10 cellular contexts compared by ENCODE assay signal in the genomic region with DNA sequence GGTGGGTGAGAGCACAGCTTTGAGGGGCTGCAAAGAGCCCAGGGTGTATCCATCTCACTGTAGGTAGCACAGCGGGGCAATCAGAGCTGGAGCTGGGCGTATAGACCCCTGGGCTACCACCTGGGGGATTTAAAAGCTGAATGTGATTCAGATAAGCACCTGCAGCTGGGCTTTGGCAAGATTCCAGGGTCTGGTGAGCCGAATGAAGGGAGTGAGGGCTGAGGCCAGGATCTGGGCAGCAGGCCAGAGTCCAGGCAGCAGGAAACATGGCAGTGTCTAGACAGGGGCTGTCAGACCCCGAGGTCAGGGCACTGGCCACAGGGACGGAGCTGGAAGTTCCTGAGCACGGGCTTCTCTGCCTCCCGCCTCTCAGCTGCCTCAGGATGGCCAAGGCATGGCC. TPM values are rescaled to one million over a fixed set of nuclear protein-coding genes. Genes with fewer than 3 reads are reported as not detected.
DNase-seq lines count a peak whose midpoint lies in the region; ATAC-seq and TF ChIP-seq lines count a peak whose summit lies in the region.
"Had no signal": no experiment of that assay in that cellular context is flagged by ENCODE, and none has a peak within 500 bp of the region (broad histone marks: within the 10 kb centered on the region; RNA-seq: fewer than 3 reads in every experiment).

No MANE protein-coding gene starts in this region.

- no peak overlapping the region for H3K4me3 Mint-ChIP-seq in activated naive CD8-positive, alpha-beta T cell treated with anti-CD3 and anti-CD28 coated beads, Interleukin-2, amount 50 U/mL, for 24 hours
- no peak overlapping the region for H3K4me3 Mint-ChIP-seq in nephron progenitor cell

- H3K27me3 Mint-ChIP-seq in activated naive CD8-positive, alpha-beta T cell treated with anti-CD3 and anti-CD28 coated beads, Interleukin-2, amount 50 U/mL, for 24 hours, result peaks cover 18% of the 10 kb centered on the region
- H3K27me3 Mint-ChIP-seq in nephron progenitor cell (ENCODE audit: low read depth, poor library complexity), result peaks cover 19% of the 10 kb centered on the region

- WGBS in heart right ventricle, 2 donors, result 34 to 36% methylated on average over 7 of the region's 7 CpGs
- 40 to 42% methylated on average over 7 of the region's 7 CpGs for WGBS in testis, 2 donors

- H3K9me3 ChIP-seq in SJCRH30 (replicated peaks), result no peaks in the 10 kb centered on the region
- no peaks in the 10 kb centered on the region for H3K9me3 ChIP-seq in heart right ventricle
- H3K9me3 ChIP-seq in testis, result no peaks in the 10 kb centered on the region

- H3K9me3 Mint-ChIP-seq in activated naive CD8-positive, alpha-beta T cell treated with anti-CD3 and anti-CD28 coated beads, Interleukin-2, amount 50 U/mL, for 24 hours, result no peaks in the 10 kb centered on the region
- H3K9me3 Mint-ChIP-seq in nephron progenitor cell, result no peaks in the 10 kb centered on the region

- DNase-seq in NCI-H2227 (lab: John Stamatoyannopoulos, UW; ENCODE audit: unreplicated experiment), result peak; percentile 39
- no peak for DNase-seq in NCI-H2227 treated with DMSO at 0.1 percent for 48 hours (lab: John Stamatoyannopoulos, UW)
- peak; percentile 84 to 87 for DNase-seq in SJCRH30
- DNase-seq in heart right ventricle, result peak; percentile 53
- DNase-seq in testis, result peak; percentile 88
- DNase-seq in activated naive CD8-positive, alpha-beta T cell treated with anti-CD3 and anti-CD28 coated beads, Interleukin-2, amount 50 U/mL, for 24 hours, result no peak
- DNase-seq in nephron progenitor cell, result no peak
- no peak for DNase-seq in posterior cingulate gyrus
- DNase-seq: stimulated activated naive CD4-positive, alpha-beta T cell treated with Interleukin-2 at 50 U/mL for 16 hours; T-helper 1 cell had no signal

- no peaks in the 10 kb centered on the region for H3K36me3 Mint-ChIP-seq in activated naive CD8-positive, alpha-beta T cell treated with anti-CD3 and anti-CD28 coated beads, Interleukin-2, amount 50 U/mL, for 24 hours (ENCODE audit: low read depth)
- H3K36me3 Mint-ChIP-seq in nephron progenitor cell (ENCODE audit: low read depth), result no peaks in the 10 kb centered on the region

- H3K27me3 ChIP-seq in SJCRH30 (no peaks in the 10 kb centered on the region), heart right ventricle (no peaks in the 10 kb centered on the region), testis (no peaks in the 10 kb centered on the region)

- H3K27ac ChIP-seq in SJCRH30 (peak overlapping the region; percentile 21), heart right ventricle (peak overlapping the region in 3 of 10 donors; percentile 22 to 86 (median 37)), testis (peak overlapping the region; percentile 25 to 80)

- intact Hi-C loops in heart right ventricle (cut with DNase I) (no loop called here), testis (cut with DNase I; ENCODE audit: low total_unique reads) (no loop called here), posterior cingulate gyrus (cut with DNase I) (no loop called here)

- H3K36me3 ChIP-seq in SJCRH30 (no peaks in the 10 kb centered on the region), heart right ventricle (peaks cover 0 to 3% (median 0%) of the 10 kb centered on the region in 9 donors), testis (ENCODE audit: low read depth, missing control alignments) (no peaks in the 10 kb centered on the region)

- H3K4me1 ChIP-seq in SJCRH30 (peaks cover 33% of the 10 kb centered on the region), heart right ventricle (peaks cover 29 to 57% (median 51%) of the 10 kb centered on the region in 9 donors), testis (peaks cover 39% of the 10 kb centered on the region)

- ATAC-seq in heart right ventricle, result peak in 5 of 8 donors; percentile 6 to 44 (median 19)
- ATAC-seq in activated naive CD8-positive, alpha-beta T cell treated with anti-CD3 and anti-CD28 coated beads, Interleukin-2, amount 50 U/mL, for 24 hours, result no peak

- no peak for TF ChIP-seq POLR2A in testis (IDR thresholded peaks at IDR 0.05)

- no peak for TF ChIP-seq CTCF in heart right ventricle (IDR thresholded peaks at IDR 0.05)
- no peak for TF ChIP-seq CTCF in testis (IDR thresholded peaks at IDR 0.05)
- TF ChIP-seq CTCF in nephron progenitor cell (IDR thresholded peaks at IDR 0.05), result no peak

- H3K4me1 Mint-ChIP-seq in activated naive CD8-positive, alpha-beta T cell treated with anti-CD3 and anti-CD28 coated beads, Interleukin-2, amount 50 U/mL, for 24 hours, result no peaks in the 10 kb centered on the region
- H3K4me1 Mint-ChIP-seq in nephron progenitor cell, result peaks cover 17% of the 10 kb centered on the region

- no peak overlapping the region for H3K27ac Mint-ChIP-seq in activated naive CD8-positive, alpha-beta T cell treated with anti-CD3 and anti-CD28 coated beads, Interleukin-2, amount 50 U/mL, for 24 hours
- no peak overlapping the region for H3K27ac Mint-ChIP-seq in nephron progenitor cell

- H3K4me3 ChIP-seq in SJCRH30 (no peak overlapping the region), heart right ventricle (no peak overlapping the region), testis (no peak overlapping the region)

RNA-seq across cellular contexts. Expression of a gene that starts 8.7 kb away (rescaled TPM):
- 1,949 and 1,974 TPM in 2 replicates for total RNA-seq in SJCRH30 (2014; rRNA removed; shearing (Covaris generic))
- total RNA-seq in heart right ventricle (100 to 1,000 TPM in 1 of 10 donors, 10 to 100 TPM in 9; 27.4 to 116 (median 41.5) TPM), testis (100 to 1,000 TPM in 1 of 2 donors, 10 to 100 TPM in 1; 68.5 to 153 TPM)
- polyA plus RNA-seq in heart right ventricle (100 to 1,000 TPM in 1 of 2 donors, 10 to 100 TPM in 1; 74.9 to 147 TPM), testis (ENCODE audit: insufficient read depth, low read depth, low replicate concordance) (90.2 TPM)

Comparison
In these comparisons a context has a peak if more than half of its experiments do, and no peak if none do; other contexts are left out.
1. DNase-seq: peak in NCI-H2227 (single experiment), SJCRH30 (2 of 2), heart right ventricle (2 of 2) and testis (single experiment); none in NCI-H2227 treated with DMSO at 0.1 percent for 48 hours (single experiment), activated naive CD8-positive, alpha-beta T cell treated with anti-CD3 and anti-CD28 coated beads, Interleukin-2, amount 50 U/mL, for 24 hours (single experiment), nephron progenitor cell (single experiment) and posterior cingulate gyrus (0 of 10).
2. RNA of a gene that starts 8.7 kb away (total RNA-seq): 1,949 to 1,974 TPM in SJCRH30; 68.5 to 153 TPM in testis and 27.4 to 116 TPM in heart right ventricle; every median in the first group is over 10 times any median in the second.